ENCODE assay signal across 10 cellular contexts in genomic region chr10:11272915-11273389, GRCh38.
A peak's percentile ranks its signal among the peaks of the same experiment; 100 is the strongest.
DNase-seq lines count a peak whose midpoint lies in the region; ATAC-seq lines count a peak whose summit lies in the region.
"Had no signal": no experiment of that assay in that cellular context is flagged by ENCODE, and none has a peak within 500 bp of the region (broad histone marks: within the 10 kb centered on the region; RNA-seq: fewer than 3 reads in every experiment).

No MANE protein-coding gene starts in this region.

- DNase-seq in renal cortical epithelial cell (ENCODE audit: low read depth) (peak; percentile 8), A172 (ENCODE audit: low spot score) (no peak), dermis blood vessel endothelial cell (no peak), NCI-H1092 (lab: John Stamatoyannopoulos, UW) (no peak)
- no peak for DNase-seq in NK-92 treated with Interleukin-12 subunit alpha and Interleukin-12 subunit beta, amount 100 ng/mL, for 24 hours (lab: John Stamatoyannopoulos, UW)
- DNase-seq: esophagus squamous epithelium, NCI-H1417 had no signal

- ATAC-seq in GM18508 (IDR thresholded peaks at IDR 0.05; ENCODE audit: insufficient read depth, unreplicated experiment) = peak; percentile 58
- ATAC-seq in GM21381 (IDR thresholded peaks at IDR 0.05; ENCODE audit: unreplicated experiment) = peak; percentile 58
- ATAC-seq in HG03457 (IDR thresholded peaks at IDR 0.05; ENCODE audit: unreplicated experiment) = peak; percentile 56
